In genomic region chr6:158816803-158817202, GRCh38 we compare ENCODE assay signal across 7 cellular contexts. TPM values are rescaled to one million over a fixed set of nuclear protein-coding genes. Genes with fewer than 3 reads are reported as not detected.
DNase-seq lines count a peak whose midpoint lies in the region; ATAC-seq and TF ChIP-seq lines count a peak whose summit lies in the region.
"Not testable (repeated sequence)": the region's sequence is repeated elsewhere in the genome, so short reads cannot be mapped to it uniquely, and the experiment has no call there.

No MANE protein-coding gene starts in this region.

- not testable (repeated sequence) for H3K9me2 ChIP-seq in GM23248 (ENCODE audit: insufficient read depth)

- intact Hi-C loops in dendritic cell treated with granulocyte-macrophage colony-stimulating factor and Interleukin-4, amounts not matched to agents 40 ng/mL and 50 ng/mL, for 4 days (cut with micrococcal nuclease): loop anchor here (5.0 kb wide), 1 partner anchor 35 kb away; no protein-coding TSS in a partner anchor

- peak overlapping the region; percentile 89 for H3K4me3 Mint-ChIP-seq in activated T-helper 17 cell treated with anti-CD3 and anti-CD28 coated beads, Interleukin-2, amount 50 U/mL, for 72 hours
- peak overlapping the region; percentile 96 for H3K4me3 Mint-ChIP-seq in dendritic cell treated with granulocyte-macrophage colony-stimulating factor and Interleukin-4, amounts not matched to agents 40 ng/mL and 50 ng/mL, for 4 days

- H3K4me3 ChIP-seq in GM23248: peak overlapping the region; percentile 89
- H3K4me3 ChIP-seq in Peyer's patch: peak overlapping the region; percentile 75 to 96 (median 86)
- H3K4me3 ChIP-seq in right atrium auricular region: peak overlapping the region; percentile 87 to 96
- H3K4me3 ChIP-seq in muscle layer of colon (ENCODE audit: low read depth in 1 of 2, low read length in 2 of 2): peak overlapping the region in 1 of 2 donors; percentile 86
- peak overlapping the region in 1 of 3 donors; percentile 90 for H3K4me3 ChIP-seq in skeletal muscle tissue (ENCODE audit: low read length in 3 of 3)

- peak overlapping the region; percentile 87 for H3K4me2 ChIP-seq in GM23248 (ENCODE audit: unreplicated experiment)

- H3K9ac ChIP-seq in GM23248: peak overlapping the region; percentile 88; the same call in 1 of the 2 replicates
- peak overlapping the region; percentile 81 for H3K9ac ChIP-seq in muscle layer of colon (ENCODE audit: low read length)
- peak overlapping the region; percentile 76 to 85 (median 81) for H3K9ac ChIP-seq in skeletal muscle tissue (ENCODE audit: low read depth in 1 of 3, low read length in 3 of 3)

- not testable (repeated sequence) for H2AFZ ChIP-seq in GM23248

- DNase-seq in GM23248; Peyer's patch; right atrium auricular region (ENCODE audit: low spot score): not testable (repeated sequence)

- H3K27me3 ChIP-seq in GM23248 (replicated peaks; ENCODE audit: insufficient read depth); Peyer's patch; right atrium auricular region; muscle layer of colon (ENCODE audit: control insufficient read depth in 1 of 2, insufficient read depth in 2 of 2, low read length in 2 of 2); skeletal muscle tissue (ENCODE audit: control insufficient read depth in 3 of 3, insufficient read depth in 3 of 3, low read length in 3 of 3): not testable (repeated sequence)

- not testable (repeated sequence) for H4K20me1 ChIP-seq in GM23248 (ENCODE audit: insufficient read depth)

- H3K4me1 Mint-ChIP-seq in activated T-helper 17 cell treated with anti-CD3 and anti-CD28 coated beads, Interleukin-2, amount 50 U/mL, for 72 hours: peaks cover 48% of the 10 kb centered on the region
- peaks cover 55% of the 10 kb centered on the region for H3K4me1 Mint-ChIP-seq in dendritic cell treated with granulocyte-macrophage colony-stimulating factor and Interleukin-4, amounts not matched to agents 40 ng/mL and 50 ng/mL, for 4 days (ENCODE audit: low read depth)

- not testable (repeated sequence) for H3K9me3 Mint-ChIP-seq in activated T-helper 17 cell treated with anti-CD3 and anti-CD28 coated beads, Interleukin-2, amount 50 U/mL, for 72 hours; dendritic cell treated with granulocyte-macrophage colony-stimulating factor and Interleukin-4, amounts not matched to agents 40 ng/mL and 50 ng/mL, for 4 days

- in situ Hi-C loops in GM23248 (cut with MboI): not testable (repeated sequence)

- H3K79me2 ChIP-seq in GM23248 (ENCODE audit: insufficient read depth): peaks cover 61% of the 10 kb centered on the region

- not testable (repeated sequence) for H3K36me3 ChIP-seq in GM23248 (ENCODE audit: low read depth); right atrium auricular region; muscle layer of colon (ENCODE audit: insufficient read depth, low read length); skeletal muscle tissue (ENCODE audit: control insufficient read depth in 3 of 3, insufficient read depth in 3 of 3, low read length in 3 of 3)
- H3K36me3 ChIP-seq in Peyer's patch: peaks cover 0 to 28% (median 0%) of the 10 kb centered on the region in 3 donors

- not testable (repeated sequence) for H3K27me3 Mint-ChIP-seq in activated T-helper 17 cell treated with anti-CD3 and anti-CD28 coated beads, Interleukin-2, amount 50 U/mL, for 72 hours; dendritic cell treated with granulocyte-macrophage colony-stimulating factor and Interleukin-4, amounts not matched to agents 40 ng/mL and 50 ng/mL, for 4 days

- H3K4me1 ChIP-seq in GM23248 (ENCODE audit: insufficient read depth) (peaks cover 25% of the 10 kb centered on the region), Peyer's patch (peaks cover 0 to 47% (median 19%) of the 10 kb centered on the region in 4 donors), right atrium auricular region (peaks cover 0 to 59% of the 10 kb centered on the region in 2 donors), muscle layer of colon (ENCODE audit: insufficient read depth, low read length) (peaks cover 20% of the 10 kb centered on the region), skeletal muscle tissue (ENCODE audit: control insufficient read depth in 3 of 3, insufficient read depth in 3 of 3, low read length in 3 of 3) (peaks cover 17 to 19% (median 18%) of the 10 kb centered on the region in 3 donors)

- H3K27ac ChIP-seq in GM23248; muscle layer of colon (ENCODE audit: low read depth, low read length); skeletal muscle tissue (ENCODE audit: low read depth, low read length): not testable (repeated sequence)
- H3K27ac ChIP-seq in Peyer's patch (peak overlapping the region; percentile 99 to 100 (median 99)), right atrium auricular region (peak overlapping the region; percentile 95 to 99)

- H3F3A ChIP-seq in GM23248 (ENCODE audit: insufficient read depth): not testable (repeated sequence)

- not testable (repeated sequence) for ATAC-seq in activated T-helper 17 cell treated with anti-CD3 and anti-CD28 coated beads, Interleukin-2, amount 50 U/mL, for 72 hours (replicated peaks)

- not testable (repeated sequence) for TF ChIP-seq POLR2A in Peyer's patch (IDR thresholded peaks at IDR 0.05)

- H3K27ac Mint-ChIP-seq in activated T-helper 17 cell treated with anti-CD3 and anti-CD28 coated beads, Interleukin-2, amount 50 U/mL, for 72 hours: peak overlapping the region; percentile 96
- peak overlapping the region; percentile 90 for H3K27ac Mint-ChIP-seq in dendritic cell treated with granulocyte-macrophage colony-stimulating factor and Interleukin-4, amounts not matched to agents 40 ng/mL and 50 ng/mL, for 4 days

- peaks cover 64% of the 10 kb centered on the region for H3K36me3 Mint-ChIP-seq in activated T-helper 17 cell treated with anti-CD3 and anti-CD28 coated beads, Interleukin-2, amount 50 U/mL, for 72 hours (ENCODE audit: low read depth)
- H3K36me3 Mint-ChIP-seq in dendritic cell treated with granulocyte-macrophage colony-stimulating factor and Interleukin-4, amounts not matched to agents 40 ng/mL and 50 ng/mL, for 4 days (ENCODE audit: low read depth): peaks cover 54% of the 10 kb centered on the region

- TF ChIP-seq CTCF in Peyer's patch (IDR thresholded peaks at IDR 0.05); right atrium auricular region (IDR thresholded peaks at IDR 0.05): not testable (repeated sequence)

- 98% methylated on average over 7 of the region's 7 CpGs for WGBS in GM23248 (ENCODE audit: low coverage in 1 of 2, low lambda C conversion rate in 2 of 2, missing lambda C conversion rate in 2 of 2), 2 experiments

- H3K9me3 ChIP-seq in GM23248 (ENCODE audit: low read depth); Peyer's patch; right atrium auricular region; muscle layer of colon (ENCODE audit: low read length); skeletal muscle tissue (ENCODE audit: control insufficient read depth in 3 of 3, low read length in 3 of 3): not testable (repeated sequence)

RNA-seq across cellular contexts. Expression of gene EZR, which starts 2.4 kb away (rescaled TPM):
- total RNA-seq in GM23248 (2014; rRNA removed; shearing (Covaris generic)): 52.4 and 59.4 TPM in 2 replicates
- 65.2 and 66.8 TPM in 2 replicates for polyA plus RNA-seq in GM23248 (2016; fragmentation: Nextera tagmentation; extraction: Ambion mirVana)
- total RNA-seq in Peyer's patch: 100 to 1,000 TPM; 201 to 515 (median 470) TPM
- 100 to 1,000 TPM; 159 to 212 TPM for total RNA-seq in activated T-helper 17 cell treated with anti-CD3 and anti-CD28 coated beads, Interleukin-2, amount 50 U/mL, for 72 hours
- 100 to 1,000 TPM; 161 to 197 TPM for total RNA-seq in right atrium auricular region
- total RNA-seq in skeletal muscle tissue: 21.4 TPM
